22 cellular contexts compared by ENCODE assay signal in the genomic region with DNA sequence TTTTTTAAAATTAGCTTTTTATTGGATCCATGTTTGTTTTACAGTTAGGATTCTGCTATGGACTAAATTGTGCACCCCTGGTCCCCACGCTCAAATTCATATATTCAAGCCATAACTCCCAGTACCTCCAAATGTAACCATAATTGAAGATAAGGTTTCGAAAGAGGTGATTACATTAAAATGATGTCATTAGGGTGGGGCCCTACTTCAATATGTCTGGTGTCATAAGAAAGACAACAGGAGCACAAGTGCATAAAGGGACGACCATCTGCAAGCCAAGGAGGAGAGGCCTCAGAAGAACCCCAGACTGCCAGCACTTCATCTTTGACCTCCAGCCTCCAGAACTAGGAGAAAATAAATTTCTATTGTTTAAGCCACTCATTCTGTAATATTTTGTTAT.
"Had no signal": no experiment of that assay in that cellular context is flagged by ENCODE, and none has a peak within 500 bp of the region (broad histone marks: within the 10 kb centered on the region; RNA-seq: fewer than 3 reads in every experiment).

No MANE protein-coding gene starts in this region.

- H3K9me3 Mint-ChIP-seq: activated CD4-positive, alpha-beta memory T cell treated with anti-CD3 and anti-CD28 coated beads, Interleukin-2, amount 10 ng/mL, durations not matched to agents 7 days and 5 days; activated naive CD4-positive, alpha-beta T cell treated with anti-CD3 and anti-CD28 coated beads, Interleukin-2, amount 50 U/mL, for 24 hours; natural killer cell treated with Interleukin-12 subunit alpha and Interleukin-12 subunit beta and Interleukin-15 and Interleukin-18, amount 100 ng/mL, for 72 hours; T-cell had no signal

- H3K4me3 Mint-ChIP-seq: activated CD4-positive, alpha-beta memory T cell treated with anti-CD3 and anti-CD28 coated beads, Interleukin-2, amount 10 ng/mL, durations not matched to agents 7 days and 5 days; activated naive CD4-positive, alpha-beta T cell treated with anti-CD3 and anti-CD28 coated beads, Interleukin-2, amount 50 U/mL, for 24 hours; activated T-cell treated with anti-CD3 and anti-CD28 coated beads, Interleukin-2, amount 50 U/mL, for 4 hours; mesothelial cell of epicardium; natural killer cell treated with Interleukin-12 subunit alpha and Interleukin-12 subunit beta and Interleukin-15 and Interleukin-18, amount 100 ng/mL, for 72 hours; stimulated activated memory B cell treated with anti-CD40 and anti-IgM and Interleukin-4, amounts not matched to agents 10 μg/mL and 1 μg/mL and 100 μg/mL, for 72 hours; T-cell had no signal

- H2AFZ ChIP-seq: hepatocyte, parathyroid adenoma had no signal

- H3K9me3 ChIP-seq: ascending aorta, esophagus muscularis mucosa, lower lobe of right lung, neutrophil, sigmoid colon had no signal

- H3K36me3 Mint-ChIP-seq: mesothelial cell of epicardium had no signal

- H3K27me3 ChIP-seq: ascending aorta, esophagus muscularis mucosa, hepatocyte, neutrophil, sigmoid colon had no signal

- FAIRE-seq: islet of Langerhans had no signal

- H3K4me2 ChIP-seq: hepatocyte had no signal

- DNase-seq: activated CD4-positive, alpha-beta memory T cell treated with anti-CD3 and anti-CD28 coated beads, Interleukin-2, amount 10 ng/mL, durations not matched to agents 7 days and 5 days; activated CD4-positive, alpha-beta T cell treated with anti-CD3 and anti-CD28 coated beads for 48 hours; activated CD4-positive, CD25-positive, alpha-beta regulatory T cell; activated CD8-positive, alpha-beta memory T cell treated with anti-CD3 and anti-CD28 coated beads, Interleukin-2, amount 50 U/mL, for 4 hours; activated effector memory CD4-positive, alpha-beta T cell treated with Interleukin-2 at 50 U/mL for 16 hours; activated T-cell treated with anti-CD3 and anti-CD28 coated beads, Interleukin-2, amount 50 U/mL, for 4 hours; left cardiac atrium; lower lobe of right lung; sigmoid colon; stimulated activated CD4-positive, alpha-beta T cell treated with anti-CD3 and anti-CD28 coated beads, Interleukin-4, amount 100 ng/mL, for 4 hours; T-cell had no signal

- H3K4me1 Mint-ChIP-seq: activated naive CD4-positive, alpha-beta T cell treated with anti-CD3 and anti-CD28 coated beads, Interleukin-2, amount 50 U/mL, for 24 hours; mesothelial cell of epicardium; stimulated activated memory B cell treated with anti-CD40 and anti-IgM and Interleukin-4, amounts not matched to agents 10 μg/mL and 1 μg/mL and 100 μg/mL, for 72 hours; T-cell had no signal

- H3K27ac Mint-ChIP-seq: activated CD4-positive, alpha-beta memory T cell treated with anti-CD3 and anti-CD28 coated beads, Interleukin-2, amount 10 ng/mL, durations not matched to agents 7 days and 5 days; activated naive CD4-positive, alpha-beta T cell treated with anti-CD3 and anti-CD28 coated beads, Interleukin-2, amount 50 U/mL, for 24 hours; mesothelial cell of epicardium; natural killer cell treated with Interleukin-12 subunit alpha and Interleukin-12 subunit beta and Interleukin-15 and Interleukin-18, amount 100 ng/mL, for 72 hours; stimulated activated memory B cell treated with anti-CD40 and anti-IgM and Interleukin-4, amounts not matched to agents 10 μg/mL and 1 μg/mL and 100 μg/mL, for 72 hours; T-cell had no signal

- ATAC-seq: activated T-cell treated with anti-CD3 and anti-CD28 coated beads, Interleukin-2, amount 50 U/mL, for 4 hours; left cardiac atrium; natural killer cell treated with Interleukin-12 subunit alpha and Interleukin-12 subunit beta and Interleukin-15 and Interleukin-18, amount 100 ng/mL, for 72 hours; stimulated activated memory B cell treated with anti-CD40 and anti-IgM and Interleukin-4, amounts not matched to agents 10 μg/mL and 1 μg/mL and 100 μg/mL, for 72 hours; T-cell had no signal

- H3K27me3 Mint-ChIP-seq: activated naive CD4-positive, alpha-beta T cell treated with anti-CD3 and anti-CD28 coated beads, Interleukin-2, amount 50 U/mL, for 24 hours; stimulated activated memory B cell treated with anti-CD40 and anti-IgM and Interleukin-4, amounts not matched to agents 10 μg/mL and 1 μg/mL and 100 μg/mL, for 72 hours had no signal

- H3K4me3 ChIP-seq: ascending aorta, coronary artery, esophagus muscularis mucosa, hepatocyte, lower lobe of right lung, sigmoid colon had no signal

- H3K79me2 ChIP-seq: hepatocyte, parathyroid adenoma had no signal

- H3K9ac ChIP-seq: parathyroid adenoma had no signal

- H3K4me1 ChIP-seq: lower lobe of right lung, parathyroid adenoma, sigmoid colon had no signal

- H3K36me3 ChIP-seq: ascending aorta, esophagus muscularis mucosa, lower lobe of right lung, neutrophil, sigmoid colon had no signal

- H3K27ac ChIP-seq: coronary artery, esophagus muscularis mucosa, hepatocyte, lower lobe of right lung, neutrophil, parathyroid adenoma, sigmoid colon had no signal
